Comparison of ENCODE assay signal across 17 cellular contexts in the genomic region with DNA sequence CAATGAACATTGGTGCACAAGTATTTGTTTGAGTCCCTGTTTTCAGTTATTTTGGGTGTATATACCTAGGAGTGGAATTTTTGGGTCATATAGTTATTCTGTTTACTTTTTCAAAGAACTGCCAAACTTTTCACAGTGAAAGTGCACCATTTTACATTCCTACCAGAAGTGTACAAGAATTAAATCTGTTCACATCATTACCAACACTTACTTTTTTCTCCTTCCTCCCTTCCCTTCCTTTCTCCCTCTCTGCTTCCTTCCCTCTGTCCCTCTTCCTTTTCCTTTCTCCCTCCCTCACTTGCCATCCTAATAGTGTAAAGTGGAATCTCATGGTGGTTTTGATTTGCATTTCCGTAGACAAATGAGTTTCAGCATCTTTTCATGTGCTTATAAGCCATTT. TPM values are rescaled to one million over a fixed set of nuclear protein-coding genes. Genes with fewer than 3 reads are reported as not detected.
A peak's percentile ranks its signal among the peaks of the same experiment; 100 is the strongest.
DNase-seq lines count a peak whose midpoint lies in the region; ATAC-seq, FAIRE-seq and TF ChIP-seq lines count a peak whose summit lies in the region.
"Had no signal": no experiment of that assay in that cellular context is flagged by ENCODE, and none has a peak within 500 bp of the region (broad histone marks: within the 10 kb centered on the region; RNA-seq: fewer than 3 reads in every experiment).

No MANE protein-coding gene starts in this region.

- H3K9me3 Mint-ChIP-seq in activated naive CD4-positive, alpha-beta T cell treated with anti-CD3 and anti-CD28 coated beads, Interleukin-2, amount 50 U/mL, for 24 hours, result no peaks in the 10 kb centered on the region
- no peaks in the 10 kb centered on the region for H3K9me3 Mint-ChIP-seq in endothelial cell (ENCODE audit: unreplicated experiment)
- H3K9me3 Mint-ChIP-seq: CD8-positive, alpha-beta T cell; IgD-negative memory B cell had no signal

- peak overlapping the region; percentile 73 for H3K27ac Mint-ChIP-seq in activated naive CD4-positive, alpha-beta T cell treated with anti-CD3 and anti-CD28 coated beads, Interleukin-2, amount 50 U/mL, for 24 hours
- H3K27ac Mint-ChIP-seq in T-helper 17 cell (no peak overlapping the region), endothelial cell (ENCODE audit: unreplicated experiment) (peak overlapping the region; percentile 14)
- H3K27ac Mint-ChIP-seq: CD14-positive monocyte; CD8-positive, alpha-beta T cell had no signal

- no peak for ATAC-seq in T-helper 17 cell
- ATAC-seq in GM21423 (IDR thresholded peaks at IDR 0.05; ENCODE audit: unreplicated experiment), result no peak
- ATAC-seq: CD8-positive, alpha-beta T cell had no signal

- no peak overlapping the region for H3K4me3 Mint-ChIP-seq in activated naive CD4-positive, alpha-beta T cell treated with anti-CD3 and anti-CD28 coated beads, Interleukin-2, amount 50 U/mL, for 24 hours
- peak overlapping the region; percentile 19 for H3K4me3 Mint-ChIP-seq in T-helper 17 cell
- H3K4me3 Mint-ChIP-seq in endothelial cell (ENCODE audit: unreplicated experiment), result peak overlapping the region; percentile 7
- H3K4me3 Mint-ChIP-seq: CD14-positive monocyte; CD8-positive, alpha-beta T cell; IgD-negative memory B cell had no signal

- H3K27me3 Mint-ChIP-seq in activated naive CD4-positive, alpha-beta T cell treated with anti-CD3 and anti-CD28 coated beads, Interleukin-2, amount 50 U/mL, for 24 hours, result no peaks in the 10 kb centered on the region
- H3K27me3 Mint-ChIP-seq in T-helper 17 cell (no peaks in the 10 kb centered on the region), endothelial cell (ENCODE audit: unreplicated experiment) (no peaks in the 10 kb centered on the region)
- H3K27me3 Mint-ChIP-seq: IgD-negative memory B cell had no signal

- no peak for DNase-seq in activated naive CD4-positive, alpha-beta T cell treated with anti-CD3 and anti-CD28 coated beads, Interleukin-2, amount 50 U/mL, for 16 hours
- DNase-seq in T-helper 17 cell (no peak), endothelial cell (ENCODE audit: low spot score) (no peak), urothelium cell line (ENCODE audit: low spot score) (no peak), T1000 (lab: John Stamatoyannopoulos, UW) (no peak), superior temporal gyrus (ENCODE audit: extremely low spot score) (no peak)
- DNase-seq: Caco-2; CD8-positive, alpha-beta T cell; DND-41; GDM1 had no signal

- TF ChIP-seq CTCF in endothelial cell (IDR thresholded peaks at IDR 0.05; ENCODE audit: unreplicated experiment), result no peak

- FAIRE-seq in urothelium cell line (lab: Jason Lieb, UNC), result peak; percentile 71
- FAIRE-seq: GM12892, GM19239, H54 had no signal

- peaks cover 51% of the 10 kb centered on the region for H3K4me1 Mint-ChIP-seq in activated naive CD4-positive, alpha-beta T cell treated with anti-CD3 and anti-CD28 coated beads, Interleukin-2, amount 50 U/mL, for 24 hours
- H3K4me1 Mint-ChIP-seq in T-helper 17 cell (peaks cover 34% of the 10 kb centered on the region), endothelial cell (ENCODE audit: unreplicated experiment) (peaks cover 8% of the 10 kb centered on the region)
- H3K4me1 Mint-ChIP-seq: CD14-positive monocyte had no signal

- peaks cover 33% of the 10 kb centered on the region for H3K36me3 Mint-ChIP-seq in activated naive CD4-positive, alpha-beta T cell treated with anti-CD3 and anti-CD28 coated beads, Interleukin-2, amount 50 U/mL, for 24 hours
- H3K36me3 Mint-ChIP-seq in T-helper 17 cell (ENCODE audit: low read depth), result peaks cover 7% of the 10 kb centered on the region
- peaks cover 8% of the 10 kb centered on the region for H3K36me3 Mint-ChIP-seq in endothelial cell (ENCODE audit: low read depth, unreplicated experiment)

- no peaks in the 10 kb centered on the region for H3K9me3 ChIP-seq in T-helper 17 cell (ENCODE audit: control insufficient read depth, low read length, poor library complexity, severe bottlenecking)
- H3K9me3 ChIP-seq: Caco-2 had no signal

RNA-seq across cellular contexts. Expression of a gene that starts 11.9 kb away (rescaled TPM):
- 10 to 100 TPM; 41.5 to 50.0 TPM for total RNA-seq in T-helper 17 cell
- total RNA-seq in endothelial cell (ENCODE audit: unreplicated experiment), result 23.7 TPM
